In the genomic region with DNA sequence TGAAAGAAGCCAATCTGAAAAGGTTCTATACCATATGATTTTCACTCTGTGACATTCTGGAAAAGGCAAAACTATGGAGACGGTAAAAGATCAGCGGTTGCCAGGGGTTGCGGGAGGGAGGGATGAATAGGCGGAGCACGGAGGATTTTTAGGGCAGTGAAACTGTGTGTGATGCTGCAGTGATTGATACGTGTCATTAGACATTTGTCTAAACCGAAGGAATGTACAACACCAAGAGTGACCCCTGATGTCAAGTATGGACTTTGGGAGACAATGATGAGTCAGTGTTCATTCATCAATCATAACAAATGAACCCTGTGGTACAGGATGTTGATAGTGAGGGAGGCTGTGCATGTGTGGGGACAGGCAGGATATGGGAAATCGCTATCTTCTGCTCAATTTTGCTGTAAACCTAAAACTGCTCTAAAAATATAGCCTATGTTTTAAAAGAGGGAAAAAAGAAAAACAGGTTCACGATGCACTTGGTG, we compare ENCODE assay signal across 10 cellular contexts. TPM values are rescaled to one million over a fixed set of nuclear protein-coding genes. Genes with fewer than 3 reads are reported as not detected.
DNase-seq lines count a peak whose midpoint lies in the region; ATAC-seq, FAIRE-seq and TF ChIP-seq lines count a peak whose summit lies in the region.
"Had no signal": no experiment of that assay in that cellular context is flagged by ENCODE, and none has a peak within 500 bp of the region (broad histone marks: within the 10 kb centered on the region; RNA-seq: fewer than 3 reads in every experiment).

No MANE protein-coding gene starts in this region.

- H3K4me3 ChIP-seq in A549 (peak overlapping the region; percentile 18; the same call in 1 of the 3 replicates), endothelial cell of umbilical vein (replicated peaks in 1 of 3; ENCODE audit: insufficient read depth in 1 of 3, low read depth in 1 of 3, low read length in 3 of 3) (no peak overlapping the region)

- no peaks in the 10 kb centered on the region for H3K36me3 Mint-ChIP-seq in osteocyte (ENCODE audit: unreplicated experiment)
- H3K36me3 Mint-ChIP-seq: CD4-positive, CD25-positive, alpha-beta regulatory T cell had no signal

- no peak overlapping the region for H2AFZ ChIP-seq in endothelial cell of umbilical vein (ENCODE audit: low read depth, low read length)

- no peaks in the 10 kb centered on the region for H3K9me3 Mint-ChIP-seq in osteocyte (ENCODE audit: unreplicated experiment)
- H3K9me3 Mint-ChIP-seq: CD4-positive, CD25-positive, alpha-beta regulatory T cell had no signal

- TF ChIP-seq RAD21 in A549 (conservative IDR thresholded peaks at IDR 0.05 in 1 of 2, IDR thresholded peaks at IDR 0.05 in 1 of 2) = peak in 1 of 2 experiments; percentile 40; a peak in 2 of 5 replicates

- ATAC-seq in A549 = peak; percentile 66 to 76
- no peak for ATAC-seq in HG02588 (IDR thresholded peaks at IDR 0.05; ENCODE audit: unreplicated experiment)

- peaks cover 26% of the 10 kb centered on the region for H3K4me1 Mint-ChIP-seq in osteocyte (ENCODE audit: unreplicated experiment)

- H3K79me2 ChIP-seq in endothelial cell of umbilical vein (ENCODE audit: control insufficient read depth, insufficient read depth, low read length) = peaks cover 9% of the 10 kb centered on the region

- peak overlapping the region; percentile 96 to 99 for H3K27ac ChIP-seq in A549
- H3K27ac ChIP-seq in endothelial cell of umbilical vein (ENCODE audit: insufficient read depth, low read depth, low read length) = peak overlapping the region; percentile 94

- H3K4me2 ChIP-seq in A549 (peak overlapping the region; percentile 88), endothelial cell of umbilical vein (ENCODE audit: insufficient read depth, low read length) (peak overlapping the region; percentile 43)

- dilution Hi-C loops in endothelial cell of umbilical vein (cut with MboI; ENCODE audit: extremely low pct_ligation_motif_present, low sequenced_read_pairs) = no loop called here

- TF ChIP-seq CTCF in A549 (IDR thresholded peaks at IDR 0.05) (no peak), endothelial cell of umbilical vein (IDR thresholded peaks at IDR 0.05; ENCODE audit: extremely low read depth in 1 of 2, insufficient read depth in 1 of 2, low read depth in 1 of 2, low read length in 2 of 2) (no peak), osteocyte (IDR thresholded peaks at IDR 0.05) (no peak)

- H3K4me1 ChIP-seq in A549 = peaks cover 98% of the 10 kb centered on the region
- H3K4me1 ChIP-seq in endothelial cell of umbilical vein (ENCODE audit: control insufficient read depth, extremely low read depth, insufficient read depth, low read length) = peaks cover 58% of the 10 kb centered on the region

- BruUV-seq in endothelial cell of umbilical vein (replicated peaks; lab: Mats Ljungman, UMichigan) = no TSS peak

- TF ChIP-seq POLR2A in A549 (IDR thresholded peaks at IDR 0.05; ENCODE audit: low read length) = no peak
- TF ChIP-seq POLR2A in endothelial cell of umbilical vein (IDR thresholded peaks at IDR 0.05; ENCODE audit: low read depth, low read length) = no peak

- peak; percentile 95 for FAIRE-seq in A549 (lab: Jason Lieb, UNC)
- peak; percentile 95 for FAIRE-seq in RCC 7860 (lab: Jason Lieb, UNC)
- no peak for FAIRE-seq in endothelial cell of umbilical vein (lab: Jason Lieb, UNC)

- 2% methylated on average over 9 of the region's 9 CpGs for WGBS in A549 (ENCODE audit: missing lambda C conversion rate)

- DNase-seq in A549 (ENCODE audit: low read depth in 1 of 2, low spot score in 1 of 2) (peak; percentile 64 to 91), RCC 7860 (ENCODE audit: low spot score) (peak; percentile 97), endothelial cell of umbilical vein (ENCODE audit: low read depth, low spot score) (peak; percentile 55), osteocyte (ENCODE audit: extremely low spot score, unreplicated experiment) (no peak), H4 (ENCODE audit: low spot score) (no peak), GM19240 (ENCODE audit: insufficient read length, low spot score) (no peak), NCI-H1436 (lab: John Stamatoyannopoulos, UW) (no peak)
- DNase-seq: MV-4-11 had no signal

- intact Hi-C loops in endothelial cell of umbilical vein (cut with micrococcal nuclease) = no loop called here

- H3K9ac ChIP-seq in endothelial cell of umbilical vein (replicated peaks; ENCODE audit: extremely low read depth, insufficient read depth, low read length) = peak overlapping the region; percentile 76

- POLR2A ChIA-PET in A549 (lab: Yijun Ruan, JAX) (interaction anchor here (1.2 to 6.1 kb wide), 5 partner anchors 10 to 154 kb away, joined by 3 to 61 read pairs (median 8); a partner anchor contains a TSS), endothelial cell of umbilical vein (lab: Charles Lee) (interaction anchor here (4.6 kb wide), 1 partner anchor 98 kb away, joined by 40 read pairs; a partner anchor contains a TSS)

- H3K27ac Mint-ChIP-seq in osteocyte (ENCODE audit: unreplicated experiment) = no peak overlapping the region

- H4K20me1 ChIP-seq in endothelial cell of umbilical vein (replicated peaks; ENCODE audit: control insufficient read depth, extremely low read depth, insufficient read depth, low read length) = no peaks in the 10 kb centered on the region

- H3K9me3 ChIP-seq in A549 (no peaks in the 10 kb centered on the region), endothelial cell of umbilical vein (replicated peaks; ENCODE audit: control insufficient read depth, insufficient read depth, low read length) (no peaks in the 10 kb centered on the region)

- no peaks in the 10 kb centered on the region for H3K9me1 ChIP-seq in endothelial cell of umbilical vein (replicated peaks; ENCODE audit: control insufficient read depth, extremely low read depth, insufficient read depth, low read length)

- no peaks in the 10 kb centered on the region for H3K27me3 ChIP-seq in endothelial cell of umbilical vein (ENCODE audit: control insufficient read depth in 2 of 2, insufficient read depth in 2 of 2, low read length in 2 of 2)

- no peaks in the 10 kb centered on the region for H3K27me3 Mint-ChIP-seq in osteocyte (ENCODE audit: unreplicated experiment)
- H3K27me3 Mint-ChIP-seq: CD4-positive, CD25-positive, alpha-beta regulatory T cell had no signal

- CTCF ChIA-PET in A549 (lab: Yijun Ruan, JAX) (interaction anchor here (0.7 to 3.2 kb wide), 22 partner anchors 9 to 161 kb away, joined by 3 to 25 read pairs (median 4); a partner anchor contains a TSS), endothelial cell of umbilical vein (lab: Charles Lee) (interaction anchor here (1.2 to 6.3 kb wide), 10 partner anchors 9 to 154 kb away, joined by 3 to 85 read pairs (median 10); a partner anchor contains a TSS)

- TF ChIP-seq EP300 in A549 (IDR thresholded peaks at IDR 0.05) = peak in 1 of 2 experiments; percentile 54; a peak in 1 of 5 replicates

- H3K4me3 Mint-ChIP-seq in osteocyte (ENCODE audit: unreplicated experiment) = peak overlapping the region; percentile 15
- H3K4me3 Mint-ChIP-seq: CD4-positive, CD25-positive, alpha-beta regulatory T cell had no signal

- no peaks in the 10 kb centered on the region for H3K36me3 ChIP-seq in endothelial cell of umbilical vein (ENCODE audit: control insufficient read depth in 2 of 2, extremely low read depth in 1 of 2, insufficient read depth in 2 of 2, low read length in 2 of 2)

TF ChIP-seq in A549, 52 proteins besides CTCF, POLR2A, EP300 and RAD21 (continues in another document):
- TF ChIP-seq, protein P1, sequence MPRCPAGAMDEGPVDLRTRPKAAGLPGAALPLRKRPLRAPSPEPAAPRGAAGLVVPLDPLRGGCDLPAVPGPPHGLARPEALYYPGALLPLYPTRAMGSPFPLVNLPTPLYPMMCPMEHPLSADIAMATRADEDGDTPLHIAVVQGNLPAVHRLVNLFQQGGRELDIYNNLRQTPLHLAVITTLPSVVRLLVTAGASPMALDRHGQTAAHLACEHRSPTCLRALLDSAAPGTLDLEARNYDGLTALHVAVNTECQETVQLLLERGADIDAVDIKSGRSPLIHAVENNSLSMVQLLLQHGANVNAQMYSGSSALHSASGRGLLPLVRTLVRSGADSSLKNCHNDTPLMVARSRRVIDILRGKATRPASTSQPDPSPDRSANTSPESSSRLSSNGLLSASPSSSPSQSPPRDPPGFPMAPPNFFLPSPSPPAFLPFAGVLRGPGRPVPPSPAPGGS (IDR thresholded peaks at IDR 0.05) = no peak

TF ChIP-seq in endothelial cell of umbilical vein, 7 proteins besides CTCF, POLR2A, EP300 and RAD21:
- peak; percentile 56 for TF ChIP-seq POLR2AphosphoS5 (IDR thresholded peaks at IDR 0.05; ENCODE audit: insufficient read depth, low read depth, low read length)
- TF ChIP-seq JUN (IDR thresholded peaks at IDR 0.05; ENCODE audit: borderline replicate concordance, insufficient read depth, insufficient read length, low read depth) = peak; percentile 56
- TF ChIP-seq GATA2 (IDR thresholded peaks at IDR 0.05; ENCODE audit: insufficient read depth, insufficient read length, low read depth, low read length) = peak; percentile 74
- TF ChIP-seq FOS (IDR thresholded peaks at IDR 0.05; ENCODE audit: borderline replicate concordance, insufficient read depth, low read length) = peak; percentile 95
- no peak for TF ChIP-seq EZH2 (IDR thresholded peaks at IDR 0.05; ENCODE audit: borderline replicate concordance, low read depth, low read length, severe bottlenecking)

RNA-seq across cellular contexts. Expression of a gene that starts 34.4 kb away (rescaled TPM):
- polyA plus RNA-seq in A549 (2011; rRNA removed) = 176 and 208 TPM in 2 replicates
- polyA plus RNA-seq in A549 (2012; cell fraction: cytosol; rRNA removed) = 184 and 254 TPM in 2 replicates
- polyA plus RNA-seq in A549 (2012; cell fraction: nucleus; rRNA removed) = 131 and 150 TPM in 2 replicates
- 289 to 322 TPM (median 304 TPM) in 3 replicates for polyA plus RNA-seq in A549 (2017; fragmentation: RNase III; extraction: RNeasy Plus Mini Kit Qiagen cat#74134 plus additional on column Dnase treatment)
- 418 and 510 TPM in 2 replicates for polyA minus RNA-seq in A549 (2011; rRNA and poly(A)+ RNA removed)
- total RNA-seq in endothelial cell of umbilical vein = 105 and 118 TPM in 2 replicates
- 109 and 115 TPM in 2 replicates for polyA plus RNA-seq in endothelial cell of umbilical vein
- 84.9 and 98.4 TPM in 2 replicates for polyA plus RNA-seq in endothelial cell of umbilical vein (2011; cell fraction: cytosol; rRNA removed)
- polyA plus RNA-seq in endothelial cell of umbilical vein (2011; cell fraction: nucleus; rRNA removed) = 63.2 and 75.9 TPM in 2 replicates
- 101 and 105 TPM in 2 replicates for polyA plus RNA-seq in endothelial cell of umbilical vein (2012)
- 189 and 212 TPM in 2 replicates for polyA minus RNA-seq in endothelial cell of umbilical vein
- polyA minus RNA-seq in endothelial cell of umbilical vein (2011; cell fraction: cytosol; rRNA and poly(A)+ RNA removed) = 41.4 TPM
- polyA minus RNA-seq in endothelial cell of umbilical vein (2011; cell fraction: nucleus; rRNA and poly(A)+ RNA removed) = 62.9 and 76.6 TPM in 2 replicates
- 174 and 175 TPM in 2 replicates for total RNA-seq in osteocyte
- 72.3 and 86.2 TPM in 2 replicates for total RNA-seq in H4 (2014; rRNA removed; shearing (Covaris generic))

Comparison
In these comparisons a context has a peak if more than half of its experiments do, and no peak if none do; other contexts are left out.
1. DNase-seq: peak in A549 (2 of 2), RCC 7860 (single experiment) and endothelial cell of umbilical vein (single experiment); none in osteocyte (single experiment), H4 (single experiment), GM19240 (single experiment) and NCI-H1436 (single experiment).